Comparison of ENCODE assay signal across 17 cellular contexts in genomic region chr9:120832766-120833165, GRCh38.
"Had no signal": no experiment of that assay in that cellular context is flagged by ENCODE, and none has a peak within 500 bp of the region (broad histone marks: within the 10 kb centered on the region; RNA-seq: fewer than 3 reads in every experiment).

No MANE protein-coding gene starts in this region.

- ATAC-seq: activated CD4-positive, CD25-positive, alpha-beta regulatory T cell treated with anti-CD3 and anti-CD28 coated beads, Interleukin-2, amount 50 U/mL, for 24 hours; activated CD8-positive, alpha-beta memory T cell treated with anti-CD3 and anti-CD28 coated beads, Interleukin-2, amount 10 ng/mL, durations not matched to agents 7 days and 5 days; activated T-cell treated with anti-CD3 and anti-CD28 coated beads, Interleukin-2, amount 50 U/mL, for 4 hours; heart left ventricle; left colon; mucosa of descending colon; naive thymus-derived CD8-positive, alpha-beta T cell had no signal

- H3K4me3 ChIP-seq: dorsolateral prefrontal cortex, heart left ventricle, mucosa of descending colon, sigmoid colon, upper lobe of left lung had no signal

- H3K4me1 ChIP-seq: heart left ventricle, upper lobe of left lung had no signal

- H3K27me3 ChIP-seq: dorsolateral prefrontal cortex, heart left ventricle, sigmoid colon, upper lobe of left lung had no signal

- H3K9me3 ChIP-seq: heart left ventricle, mucosa of descending colon, sigmoid colon, upper lobe of left lung had no signal

- H3K4me3 Mint-ChIP-seq: activated CD8-positive, alpha-beta memory T cell treated with anti-CD3 and anti-CD28 coated beads, Interleukin-2, amount 10 ng/mL, durations not matched to agents 7 days and 5 days; activated naive CD8-positive, alpha-beta T cell treated with anti-CD3 and anti-CD28 coated beads for 36 hours; activated T-cell treated with anti-CD3 and anti-CD28 coated beads, Interleukin-2, amount 50 U/mL, for 4 hours; naive thymus-derived CD8-positive, alpha-beta T cell had no signal

- DNase-seq: activated CD8-positive, alpha-beta memory T cell treated with anti-CD3 and anti-CD28 coated beads, Interleukin-2, amount 10 ng/mL, durations not matched to agents 7 days and 5 days; activated gamma-delta T cell; activated naive CD8-positive, alpha-beta T cell treated with anti-CD3 and anti-CD28 coated beads for 36 hours; activated T-cell treated with anti-CD3 and anti-CD28 coated beads, Interleukin-2, amount 50 U/mL, for 4 hours; anterior cingulate cortex; dorsolateral prefrontal cortex; heart left ventricle; left colon; mucosa of descending colon; naive thymus-derived CD8-positive, alpha-beta T cell; occipital lobe; sigmoid colon; stimulated activated CD4-positive, alpha-beta T cell treated with anti-CD3 and anti-CD28 coated beads, Interleukin-12 subunit alpha, Interleukin-12 subunit beta, amount 100 ng/mL, for 4 hours; stimulated activated naive CD4-positive, alpha-beta T cell treated with Interleukin-2 at 50 U/mL for 16 hours; T-helper 2 cell; upper lobe of left lung had no signal

- H3K27ac ChIP-seq: dorsolateral prefrontal cortex, heart left ventricle, sigmoid colon, upper lobe of left lung had no signal

- H3K27me3 Mint-ChIP-seq: activated CD8-positive, alpha-beta memory T cell treated with anti-CD3 and anti-CD28 coated beads, Interleukin-2, amount 10 ng/mL, durations not matched to agents 7 days and 5 days; activated naive CD8-positive, alpha-beta T cell treated with anti-CD3 and anti-CD28 coated beads for 36 hours; naive thymus-derived CD8-positive, alpha-beta T cell had no signal

- H3K27ac Mint-ChIP-seq: activated CD8-positive, alpha-beta memory T cell treated with anti-CD3 and anti-CD28 coated beads, Interleukin-2, amount 10 ng/mL, durations not matched to agents 7 days and 5 days; activated naive CD8-positive, alpha-beta T cell treated with anti-CD3 and anti-CD28 coated beads for 36 hours had no signal

- H3K9me3 Mint-ChIP-seq: activated naive CD8-positive, alpha-beta T cell treated with anti-CD3 and anti-CD28 coated beads for 36 hours; activated T-cell treated with anti-CD3 and anti-CD28 coated beads, Interleukin-2, amount 50 U/mL, for 4 hours; naive thymus-derived CD8-positive, alpha-beta T cell had no signal
